Comparison of ENCODE assay signal across 8 cellular contexts in the genomic region with DNA sequence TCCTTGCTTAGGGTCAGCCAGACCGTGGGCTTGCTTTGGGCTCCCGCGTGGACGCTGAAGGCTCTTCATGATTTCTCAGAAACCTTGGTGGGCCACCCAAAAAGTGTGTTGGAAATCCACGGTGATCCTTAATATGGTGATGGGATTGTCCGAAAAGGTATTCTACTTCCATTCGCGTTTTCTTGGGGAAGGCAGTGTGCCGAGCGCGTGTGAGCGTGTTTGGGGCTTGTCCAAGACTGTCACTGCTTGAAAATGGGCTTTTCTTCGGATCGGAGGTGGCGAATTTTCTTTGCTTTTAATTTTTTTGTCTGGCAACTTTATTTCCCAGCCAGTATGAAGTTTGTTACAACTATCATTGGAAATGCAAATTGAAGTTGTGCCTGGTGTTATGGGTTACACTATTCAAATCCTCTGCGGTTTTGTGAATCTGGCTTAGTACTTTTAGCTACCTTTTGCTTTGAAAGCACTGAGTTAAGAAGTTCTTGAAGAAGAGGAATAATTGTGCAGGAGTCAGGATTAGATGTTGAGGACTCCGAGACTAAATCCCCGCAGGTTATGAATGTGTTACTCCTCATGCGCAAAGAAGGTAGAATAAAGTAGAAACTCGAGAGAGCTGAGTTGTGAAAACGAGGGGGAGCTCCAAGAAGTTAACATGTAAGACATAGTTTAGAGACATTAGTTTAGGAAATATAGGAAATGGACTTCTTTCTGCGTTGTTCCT. TPM values are rescaled to one million over a fixed set of nuclear protein-coding genes. Genes with fewer than 3 reads are reported as not detected.
DNase-seq lines count a peak whose midpoint lies in the region; ATAC-seq and TF ChIP-seq lines count a peak whose summit lies in the region.

No MANE protein-coding gene starts in this region.

- POLR2A ChIA-PET in Panc1 (lab: Charles Lee) = interaction anchor here (0.7 kb wide), 1 partner anchor 188 kb away, joined by 3 read pairs; no protein-coding TSS in a partner anchor
- POLR2A ChIA-PET in GM10248 (lab: Yijun Ruan, JAX) = no interaction called here

- DNase-seq in ELR (ENCODE audit: low read depth) (peak; percentile 6), Panc1 (ENCODE audit: low read depth, low spot score) (no peak), epithelial cell of prostate (ENCODE audit: low read depth, low spot score) (no peak), SK-N-DZ (ENCODE audit: low spot score) (no peak), NCI-H345 (lab: John Stamatoyannopoulos, UW) (no peak), GM10248 (ENCODE audit: extremely low spot score) (no peak)

- H3K27me3 ChIP-seq in Panc1 (ENCODE audit: control insufficient read depth, insufficient read depth, low read length) = no peaks in the 10 kb centered on the region
- peaks cover 45% of the 10 kb centered on the region for H3K27me3 ChIP-seq in neutrophil

- H3K27ac ChIP-seq in Panc1 (ENCODE audit: low read length) = peak overlapping the region; percentile 94
- H3K27ac ChIP-seq in epithelial cell of prostate = peak overlapping the region; percentile 84
- no peak overlapping the region for H3K27ac ChIP-seq in neutrophil

- H3K4me3 ChIP-seq in Panc1 (ENCODE audit: low read depth in 2 of 2, low read length in 2 of 2) = peak overlapping the region; percentile 90 to 94
- peak overlapping the region; percentile 65 to 73 for H3K4me3 ChIP-seq in neutrophil (ENCODE audit: low read depth in 1 of 2, low read length in 1 of 2)

- TSS peak; percentile 64 for BruUV-seq in Panc1 (replicated peaks; lab: Mats Ljungman, UMichigan)

- in situ Hi-C loops in Panc1 (cut with HindIII; ENCODE audit: low pct_unique_long_range_greater_than_20kb, low sequenced_read_pairs) = no loop called here

- H3K36me3 ChIP-seq in Panc1 (ENCODE audit: control insufficient read depth, insufficient read depth, low read length) = peaks cover 21% of the 10 kb centered on the region
- H3K36me3 ChIP-seq in neutrophil = no peaks in the 10 kb centered on the region

- no peaks in the 10 kb centered on the region for H3K9me3 ChIP-seq in Panc1 (ENCODE audit: control insufficient read depth, insufficient read depth, low read depth, low read length)
- no peaks in the 10 kb centered on the region for H3K9me3 ChIP-seq in neutrophil

- ATAC-seq in Panc1 (no peak), GM21717 (IDR thresholded peaks at IDR 0.05; ENCODE audit: unreplicated experiment) (no peak)

- no peak for TF ChIP-seq CTCF in Panc1 (IDR thresholded peaks at IDR 0.05)
- no peak for TF ChIP-seq CTCF in neutrophil (IDR thresholded peaks at IDR 0.05)
- no peak for TF ChIP-seq CTCF in GM10248 (IDR thresholded peaks at IDR 0.05; ENCODE audit: control extremely low read depth, extremely low read depth, low read depth, missing control alignments)

- intact Hi-C loops in Panc1 (cut with micrococcal nuclease; ENCODE audit: unreplicated experiment) = loop anchor here (5.0 to 10.0 kb wide), 4 partner anchors 108 to 713 kb away; no protein-coding TSS in a partner anchor

- H3K4me1 ChIP-seq in Panc1 (ENCODE audit: control insufficient read depth, insufficient read depth, low read length) (peaks cover 27% of the 10 kb centered on the region), neutrophil (ENCODE audit: control insufficient read depth in 1 of 2, insufficient read depth in 1 of 2, low read depth in 1 of 2, low read length in 1 of 2) (peaks cover 29 to 37% of the 10 kb centered on the region in 2 experiments)

- CTCF ChIA-PET in Panc1 (lab: Charles Lee) (no interaction called here), GM10248 (lab: Yijun Ruan, JAX) (interaction anchor here (1.0 to 1.6 kb wide), 5 partner anchors 9 to 261 kb away, joined by 3 to 7 read pairs (median 3); no protein-coding TSS in a partner anchor)

RNA-seq across cellular contexts. Expression of a gene that starts 3.2 kb away (rescaled TPM):
- 77.8 TPM for total RNA-seq in Panc1 (2021; ENCODE audit: unreplicated experiment)
- polyA plus RNA-seq in Panc1 (2012; ENCODE audit: insufficient read length) = 68.8 TPM
- 2.2 and 2.6 TPM in 2 replicates for polyA plus RNA-seq in SK-N-DZ (2014; cell fraction: cytosol; rRNA removed)
- 1.9 and 4.1 TPM in 2 replicates for polyA plus RNA-seq in SK-N-DZ (2014; cell fraction: nucleus; rRNA removed)
